In genomic region chr2:241130316-241130715, GRCh38 we compare ENCODE assay signal across 27 cellular contexts.
"Had no signal": no experiment of that assay in that cellular context is flagged by ENCODE, and none has a peak within 500 bp of the region (broad histone marks: within the 10 kb centered on the region; RNA-seq: fewer than 3 reads in every experiment).

No MANE protein-coding gene starts in this region.

- H3K36me3 ChIP-seq: colonic mucosa, gastrocnemius medialis, right lobe of liver, thyroid gland had no signal

- H3K27me3 Mint-ChIP-seq: activated CD4-positive, alpha-beta T cell treated with anti-CD3 and anti-CD28 coated beads for 36 hours; activated CD8-positive, alpha-beta memory T cell treated with anti-CD3 and anti-CD28 coated beads, Interleukin-2, amount 10 ng/mL, durations not matched to agents 7 days and 5 days; activated naive CD8-positive, alpha-beta T cell; effector memory CD8-positive, alpha-beta T cell; naive thymus-derived CD8-positive, alpha-beta T cell; stimulated activated naive B cell treated with anti-CD40 and anti-IgM and Interleukin-4, amounts not matched to agents 10 μg/mL and 1 μg/mL and 100 μg/mL, for 72 hours had no signal

- ATAC-seq: activated CD4-positive, alpha-beta T cell treated with anti-CD3 and anti-CD28 coated beads for 36 hours; activated CD8-positive, alpha-beta memory T cell treated with anti-CD3 and anti-CD28 coated beads, Interleukin-2, amount 10 ng/mL, durations not matched to agents 7 days and 5 days; activated CD8-positive, alpha-beta T cell treated with anti-CD3 and anti-CD28 coated beads, Interleukin-2, amount 10 ng/mL, durations not matched to agents 7 days and 5 days; effector memory CD8-positive, alpha-beta T cell; gastrocnemius medialis; naive thymus-derived CD8-positive, alpha-beta T cell; right lobe of liver had no signal

- FAIRE-seq: bronchial epithelial cell, islet of Langerhans, small intestine had no signal

- H3K4me1 ChIP-seq: colonic mucosa, gastrocnemius medialis, right lobe of liver, stomach, thyroid gland had no signal

- H3K27ac Mint-ChIP-seq: activated CD8-positive, alpha-beta memory T cell treated with anti-CD3 and anti-CD28 coated beads, Interleukin-2, amount 10 ng/mL, durations not matched to agents 7 days and 5 days; activated CD8-positive, alpha-beta T cell treated with anti-CD3 and anti-CD28 coated beads, Interleukin-2, amount 10 ng/mL, durations not matched to agents 7 days and 5 days; activated T-helper 2 cell treated with anti-CD3 and anti-CD28 coated beads, Interferon-gamma antibody, Interleukin-2, Interleukin-4, amounts not matched to agents 10 μg/mL and 5 μg/mL and 100 μg/mL, durations not matched to agents 14 hours and 24 hours and 36 hours; T-helper 2 cell treated with Interferon-gamma antibody and Interleukin-4, amounts not matched to agents 5 μg/mL and 100 μg/mL, for 36 hours had no signal

- H3K9me3 ChIP-seq: colonic mucosa, gastrocnemius medialis, right lobe of liver, stomach, thyroid gland had no signal

- H3K9me3 Mint-ChIP-seq: activated T-helper 2 cell treated with anti-CD3 and anti-CD28 coated beads, Interferon-gamma antibody, Interleukin-2, Interleukin-4, amounts not matched to agents 10 μg/mL and 5 μg/mL and 100 μg/mL, durations not matched to agents 14 hours and 24 hours and 36 hours; effector memory CD8-positive, alpha-beta T cell; naive thymus-derived CD8-positive, alpha-beta T cell; T-helper 2 cell treated with Interferon-gamma antibody and Interleukin-4, amounts not matched to agents 5 μg/mL and 100 μg/mL, for 36 hours had no signal

- H3K4me3 Mint-ChIP-seq: activated CD4-positive, alpha-beta T cell treated with anti-CD3 and anti-CD28 coated beads for 36 hours; activated CD8-positive, alpha-beta memory T cell treated with anti-CD3 and anti-CD28 coated beads, Interleukin-2, amount 10 ng/mL, durations not matched to agents 7 days and 5 days; activated CD8-positive, alpha-beta T cell treated with anti-CD3 and anti-CD28 coated beads, Interleukin-2, amount 10 ng/mL, durations not matched to agents 7 days and 5 days; activated naive CD8-positive, alpha-beta T cell; effector memory CD8-positive, alpha-beta T cell; naive thymus-derived CD8-positive, alpha-beta T cell; stimulated activated naive B cell treated with anti-CD40 and anti-IgM and Interleukin-4, amounts not matched to agents 10 μg/mL and 1 μg/mL and 100 μg/mL, for 72 hours; T-helper 2 cell treated with Interferon-gamma antibody and Interleukin-4, amounts not matched to agents 5 μg/mL and 100 μg/mL, for 36 hours had no signal

- H3K27ac ChIP-seq: colonic mucosa, gastrocnemius medialis, right lobe of liver, stomach, thyroid gland had no signal

- DNase-seq: activated CD4-positive, alpha-beta T cell treated with anti-CD3 and anti-CD28 coated beads for 36 hours; activated CD4-positive, CD25-positive, alpha-beta regulatory T cell; activated CD8-positive, alpha-beta memory T cell treated with anti-CD3 and anti-CD28 coated beads, Interleukin-2, amount 10 ng/mL, durations not matched to agents 7 days and 5 days; activated CD8-positive, alpha-beta T cell treated with anti-CD3 and anti-CD28 coated beads, Interleukin-2, amount 10 ng/mL, durations not matched to agents 7 days and 5 days; activated naive CD4-positive, alpha-beta T cell treated with Interleukin-2 at 50 U/mL for 16 hours; activated T-cell treated with anti-CD3 and anti-CD28 coated beads, Interleukin-2, amount 50 U/mL, for 48 hours; anterior cingulate cortex; colonic mucosa; effector memory CD8-positive, alpha-beta T cell; erythroblast; gastrocnemius medialis; glutamatergic neuron; mesenchymal stem cell; naive thymus-derived CD8-positive, alpha-beta T cell; small intestine; stimulated activated CD4-positive, alpha-beta T cell treated with anti-CD3 and anti-CD28 coated beads, Interleukin-1b, Interleukin-23, amount 100 ng/mL, for 48 hours; stimulated activated CD4-positive, alpha-beta T cell treated with anti-CD3 and anti-CD28 coated beads, Interleukin-4, amount 100 ng/mL, for 4 hours; stimulated activated CD8-positive, alpha-beta memory T cell treated with anti-CD3 and anti-CD28 coated beads, Interleukin-4, amount 100 ng/mL, for 48 hours; stimulated activated naive B cell treated with anti-CD40 and anti-IgM and Interleukin-4, amounts not matched to agents 10 μg/mL and 1 μg/mL and 100 μg/mL, for 72 hours; stomach; thyroid gland had no signal

- H3K4me3 ChIP-seq: colonic mucosa, gastrocnemius medialis, right lobe of liver, stomach, thyroid gland had no signal
